In genomic region chr15:31361764-31362120, GRCh38 we compare ENCODE assay signal across 9 cellular contexts. TPM values are rescaled to one million over a fixed set of nuclear protein-coding genes. Genes with fewer than 3 reads are reported as not detected.
A peak's percentile ranks its signal among the peaks of the same experiment; 100 is the strongest.
DNase-seq lines count a peak whose midpoint lies in the region; ATAC-seq and TF ChIP-seq lines count a peak whose summit lies in the region.
"Had no signal": no experiment of that assay in that cellular context is flagged by ENCODE, and none has a peak within 500 bp of the region (broad histone marks: within the 10 kb centered on the region; RNA-seq: fewer than 3 reads in every experiment).

No MANE protein-coding gene starts in this region.

- H3K27ac ChIP-seq in right cardiac atrium (ENCODE audit: low read length) (peak overlapping the region; percentile 28), testis (peak overlapping the region; percentile 65 to 94)

- H3K36me3 ChIP-seq in testis (ENCODE audit: low read depth, missing control alignments): no peaks in the 10 kb centered on the region

- TF ChIP-seq CTCF in testis (IDR thresholded peaks at IDR 0.05): no peak
- TF ChIP-seq CTCF in GM20000 (IDR thresholded peaks at IDR 0.05; ENCODE audit: extremely low read depth, missing control alignments): no peak

- no peak for DNase-seq in activated CD8-positive, alpha-beta memory T cell treated with anti-CD3 and anti-CD28 coated beads, Interleukin-2, amount 10 ng/mL, durations not matched to agents 7 days and 5 days
- DNase-seq in activated CD8-positive, alpha-beta memory T cell treated with anti-CD3 and anti-CD28 coated beads, Interleukin-2, amount 50 U/mL, for 4 hours: no peak
- DNase-seq in SK-MEL-5 (ENCODE audit: low read depth, low spot score) (peak; percentile 15), right cardiac atrium (peak in 1 of 3 donors; percentile 27), testis (peak; percentile 37), A172 (ENCODE audit: low spot score) (no peak), GM20000 (ENCODE audit: low spot score) (no peak), mesenteric fat pad (ENCODE audit: low spot score) (no peak)
- DNase-seq: GOT3 had no signal

- CTCF ChIA-PET in activated CD8-positive, alpha-beta memory T cell treated with anti-CD3 and anti-CD28 coated beads, Interleukin-2, amount 10 ng/mL, durations not matched to agents 7 days and 5 days (lab: Charles Lee): interaction anchor here (0.8 to 15.1 kb wide), 9 partner anchors 12 to 147 kb away, joined by 3 to 215 read pairs (median 7); no protein-coding TSS in a partner anchor

- in situ Hi-C loops in SK-MEL-5 (cut with HindIII; ENCODE audit: low pct_unique_long_range_greater_than_20kb, low sequenced_read_pairs): no loop called here

- H3K9me3 Mint-ChIP-seq in activated CD8-positive, alpha-beta memory T cell treated with anti-CD3 and anti-CD28 coated beads, Interleukin-2, amount 10 ng/mL, durations not matched to agents 7 days and 5 days (ENCODE audit: low read depth): no peaks in the 10 kb centered on the region

- H3K27me3 ChIP-seq in right cardiac atrium (ENCODE audit: control insufficient read depth, insufficient read depth): no peaks in the 10 kb centered on the region
- no peaks in the 10 kb centered on the region for H3K27me3 ChIP-seq in testis

- no peak for ATAC-seq in activated CD8-positive, alpha-beta memory T cell treated with anti-CD3 and anti-CD28 coated beads, Interleukin-2, amount 10 ng/mL, durations not matched to agents 7 days and 5 days
- ATAC-seq in right cardiac atrium: no peak

- peaks cover 100% of the 10 kb centered on the region for H3K4me1 Mint-ChIP-seq in activated CD8-positive, alpha-beta memory T cell treated with anti-CD3 and anti-CD28 coated beads, Interleukin-2, amount 10 ng/mL, durations not matched to agents 7 days and 5 days

- H3K4me3 ChIP-seq in right cardiac atrium (ENCODE audit: low read length): no peak overlapping the region
- no peak overlapping the region for H3K4me3 ChIP-seq in testis

- peaks cover 62% of the 10 kb centered on the region for H3K4me1 ChIP-seq in right cardiac atrium (ENCODE audit: control insufficient read depth, insufficient read depth, low read length)
- peaks cover 84% of the 10 kb centered on the region for H3K4me1 ChIP-seq in testis

- WGBS in right cardiac atrium: 2% methylated on average over 2 of the region's 2 CpGs
- WGBS in testis, 2 donors: 23 to 29% methylated on average over 2 of the region's 2 CpGs

- TF ChIP-seq POLR2A in testis (IDR thresholded peaks at IDR 0.05): no peak

- peaks cover 24% of the 10 kb centered on the region for H3K36me3 Mint-ChIP-seq in activated CD8-positive, alpha-beta memory T cell treated with anti-CD3 and anti-CD28 coated beads, Interleukin-2, amount 10 ng/mL, durations not matched to agents 7 days and 5 days

- H3K9me3 ChIP-seq in right cardiac atrium (ENCODE audit: control insufficient read depth, low read length): no peaks in the 10 kb centered on the region
- H3K9me3 ChIP-seq in testis: no peaks in the 10 kb centered on the region

- peak overlapping the region; percentile 100 for H3K27ac Mint-ChIP-seq in activated CD8-positive, alpha-beta memory T cell treated with anti-CD3 and anti-CD28 coated beads, Interleukin-2, amount 10 ng/mL, durations not matched to agents 7 days and 5 days

- peak overlapping the region; percentile 72 for H3K4me3 Mint-ChIP-seq in activated CD8-positive, alpha-beta memory T cell treated with anti-CD3 and anti-CD28 coated beads, Interleukin-2, amount 10 ng/mL, durations not matched to agents 7 days and 5 days

- H3K27me3 Mint-ChIP-seq in activated CD8-positive, alpha-beta memory T cell treated with anti-CD3 and anti-CD28 coated beads, Interleukin-2, amount 10 ng/mL, durations not matched to agents 7 days and 5 days: no peaks in the 10 kb centered on the region

- intact Hi-C loops in right cardiac atrium (cut with DNase I) (loop anchor here in 1 of 4 donors (5.0 to 10.0 kb wide), 2 partner anchors 34 to 73 kb away; partner anchors contain the start of gene KLF13), testis (cut with DNase I; ENCODE audit: low total_unique reads) (no loop called here)

RNA-seq across cellular contexts. Expression of gene KLF13, which starts 35.1 kb away (rescaled TPM):
- 100 to 1,000 TPM; 163 to 206 TPM for total RNA-seq in activated CD8-positive, alpha-beta memory T cell treated with anti-CD3 and anti-CD28 coated beads, Interleukin-2, amount 10 ng/mL, durations not matched to agents 7 days and 5 days
- 16.8 and 17.3 TPM in 2 replicates for total RNA-seq in SK-MEL-5 (2014; rRNA removed; shearing (Covaris generic))
- 14.7 and 18.7 TPM in 2 replicates for polyA plus RNA-seq in SK-MEL-5 (2015; cell fraction: cytosol; rRNA removed)
- polyA plus RNA-seq in SK-MEL-5 (2015; cell fraction: nucleus; rRNA removed): 6.1 and 16.9 TPM in 2 replicates
- total RNA-seq in right cardiac atrium (100 to 1,000 TPM in 2 of 4 donors, 10 to 100 TPM in 2; 42.3 to 108 (median 88.2) TPM), testis (10 to 100 TPM; 41.9 to 61.7 TPM), mesenteric fat pad (41.8 TPM)
- polyA plus RNA-seq in right cardiac atrium (52.7 TPM), testis (ENCODE audit: insufficient read depth, low read depth, low replicate concordance) (45.7 TPM)
- total RNA-seq in A172 (2014; rRNA removed; shearing (Covaris generic)): 19.6 and 27.9 TPM in 2 replicates

Comparison
In these comparisons a context has a peak if more than half of its experiments do, and no peak if none do; other contexts are left out.
1. DNase-seq: peak in SK-MEL-5 (single experiment) and testis (single experiment); none in activated CD8-positive, alpha-beta memory T cell treated with anti-CD3 and anti-CD28 coated beads, Interleukin-2, amount 10 ng/mL, durations not matched to agents 7 days and 5 days (single experiment), activated CD8-positive, alpha-beta memory T cell treated with anti-CD3 and anti-CD28 coated beads, Interleukin-2, amount 50 U/mL, for 4 hours (single experiment), A172 (single experiment), GM20000 (single experiment) and mesenteric fat pad (single experiment).